23 cellular contexts compared by ENCODE assay signal in the genomic region with DNA sequence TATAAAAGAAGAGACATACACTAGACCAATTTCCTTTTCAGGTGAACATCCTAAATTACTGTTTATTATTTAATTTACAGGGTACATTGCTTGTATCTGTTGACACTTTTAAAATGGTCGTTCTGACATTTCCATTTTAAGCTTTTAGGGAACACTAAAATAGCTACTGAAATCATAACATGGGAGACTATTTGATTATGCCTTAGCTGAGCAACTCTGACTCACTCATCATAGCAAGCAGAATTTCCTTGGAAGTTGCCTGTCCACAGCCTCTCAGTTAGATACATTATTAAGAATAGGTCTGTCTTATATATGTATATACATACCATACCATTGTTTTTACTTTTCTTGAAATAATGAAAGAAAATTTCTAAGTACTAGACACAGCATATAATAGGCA. TPM values are rescaled to one million over a fixed set of nuclear protein-coding genes. Genes with fewer than 3 reads are reported as not detected.
A peak's percentile ranks its signal among the peaks of the same experiment; 100 is the strongest.
DNase-seq lines count a peak whose midpoint lies in the region; ATAC-seq and TF ChIP-seq lines count a peak whose summit lies in the region.
"Had no signal": no experiment of that assay in that cellular context is flagged by ENCODE, and none has a peak within 500 bp of the region (broad histone marks: within the 10 kb centered on the region; RNA-seq: fewer than 3 reads in every experiment).

No MANE protein-coding gene starts in this region.

- H2AFZ ChIP-seq in PC-3 (ENCODE audit: low read length): no peak overlapping the region

- no peak overlapping the region for H3K9ac ChIP-seq in PC-3 (ENCODE audit: low read length)

- no peaks in the 10 kb centered on the region for H3F3A ChIP-seq in PC-3 (ENCODE audit: low read length, unreplicated experiment)

- H3K27ac ChIP-seq in PC-3 (ENCODE audit: low read length) (no peak overlapping the region), aorta (ENCODE audit: low read depth in 1 of 2, low read length in 2 of 2) (no peak overlapping the region)
- H3K27ac ChIP-seq: HL-60, prostate gland, skin epidermis had no signal

- no peaks in the 10 kb centered on the region for H3K79me2 ChIP-seq in PC-3 (ENCODE audit: low read length)

- H3K36me3 ChIP-seq in PC-3 (ENCODE audit: low read depth, low read length): no peaks in the 10 kb centered on the region
- no peaks in the 10 kb centered on the region for H3K36me3 ChIP-seq in aorta (ENCODE audit: control insufficient read depth in 1 of 2, insufficient read depth in 2 of 2, low read length in 1 of 2)
- H3K36me3 ChIP-seq: prostate gland had no signal

- no peaks in the 10 kb centered on the region for H3K27me3 ChIP-seq in PC-3 (ENCODE audit: low read length)
- H3K27me3 ChIP-seq in aorta (ENCODE audit: control insufficient read depth in 1 of 2, insufficient read depth in 2 of 2, low read length in 1 of 2): no peaks in the 10 kb centered on the region

- WGBS in aorta, 2 donors: 9% methylated on average over 1 of the region's 1 CpG

- no peaks in the 10 kb centered on the region for H4K20me1 ChIP-seq in PC-3 (ENCODE audit: low read length)

- POLR2A ChIA-PET in PC-3 (lab: Charles Lee; ENCODE audit: unreplicated experiment): no interaction called here

- CTCF ChIA-PET in PC-3 (lab: Charles Lee): no interaction called here

- intact Hi-C loops in PC-3 (cut with micrococcal nuclease): loop anchor here (5.0 kb wide), 1 partner anchor 253 kb away; no protein-coding TSS in a partner anchor
- intact Hi-C loops in aorta (cut with DNase I): loop anchor here (5.0 to 10.0 kb wide), 2 partner anchors 86 to 113 kb away; a partner anchor contains a TSS

- no peaks in the 10 kb centered on the region for H3K9me2 ChIP-seq in PC-3 (replicated peaks; ENCODE audit: low read length)

- no TSS peak for BruUV-seq in PC-3 (replicated peaks; lab: Mats Ljungman, UMichigan)

- peak; percentile 11 for DNase-seq in GM03348 (ENCODE audit: low spot score)
- peak; percentile 54 for DNase-seq in PC-3
- DNase-seq in fibroblast of mammary gland (ENCODE audit: low read depth): peak; percentile 42
- peak; percentile 41 for DNase-seq in renal cortical epithelial cell (ENCODE audit: low read depth)
- no peak for DNase-seq in NCI-H510A (lab: John Stamatoyannopoulos, UW)
- DNase-seq in SW 1271 (lab: John Stamatoyannopoulos, UW): no peak
- no peak for DNase-seq in aorta
- DNase-seq: activated effector memory CD4-positive, alpha-beta T cell treated with anti-CD3 and anti-CD28 coated beads, Interleukin-2, amount 50 U/mL, for 16 hours; activated naive CD8-positive, alpha-beta T cell treated with anti-CD3 and anti-CD28 coated beads, Interleukin-2, amount 10 ng/mL, durations not matched to agents 7 days and 5 days; C1 segment of cervical spinal cord; Caco-2; DND-41; H7; kidney; naive B cell; NCI-H1092; NCI-H187; NCI-H774; SHP77 treated with DMSO at 0.1 percent for 48 hours; stimulated activated CD4-positive, alpha-beta T cell treated with anti-CD3 and anti-CD28 coated beads, Interleukin-1b, Interleukin-23, amount 100 ng/mL, for 48 hours had no signal

- TF ChIP-seq CTCF in PC-3 (conservative IDR thresholded peaks at IDR 0.05; ENCODE audit: low read depth, low read length) (no peak), fibroblast of mammary gland (conservative IDR thresholded peaks at IDR 0.05; ENCODE audit: control insufficient read depth, insufficient read depth, low read depth, low read length) (no peak)

- H3K9me3 ChIP-seq in PC-3 (ENCODE audit: low read length): no peaks in the 10 kb centered on the region
- H3K9me3 ChIP-seq in aorta (ENCODE audit: control insufficient read depth, low read length): no peaks in the 10 kb centered on the region
- H3K9me3 ChIP-seq: Caco-2, prostate gland had no signal

- no peak overlapping the region for H3K4me3 ChIP-seq in PC-3 (ENCODE audit: low read length)
- H3K4me3 ChIP-seq in fibroblast of mammary gland (ENCODE audit: control insufficient read depth, low read depth, low read length): no peak overlapping the region
- H3K4me3 ChIP-seq in aorta (ENCODE audit: low read length in 2 of 2): no peak overlapping the region
- H3K4me3 ChIP-seq: prostate gland, skin epidermis had no signal

- peaks cover 25% of the 10 kb centered on the region for H3K4me1 ChIP-seq in PC-3 (ENCODE audit: insufficient read depth, low read length)
- peaks cover 1 to 4% of the 10 kb centered on the region in 2 donors for H3K4me1 ChIP-seq in aorta (ENCODE audit: control insufficient read depth in 1 of 2, insufficient read depth in 2 of 2, low read length in 2 of 2)
- H3K4me1 ChIP-seq: prostate gland had no signal

- peak; percentile 79 for ATAC-seq in PC-3
- ATAC-seq in aorta (ENCODE audit: low FRiP score): no peak

- H3K4me2 ChIP-seq in PC-3 (ENCODE audit: low read length): no peak overlapping the region; the same call in 1 of the 2 replicates

RNA-seq across cellular contexts. Expression of a gene that starts 22.0 kb away (rescaled TPM):
- total RNA-seq in PC-3 (2014; rRNA removed) (3.1 and 4.4 TPM in 2 replicates), renal cortical epithelial cell (8.2 and 54.1 TPM in 2 replicates), aorta (10 to 100 TPM; 24.9 to 26.4 TPM)
- polyA plus RNA-seq in aorta: 10 to 100 TPM; 10.0 to 44.0 TPM
- total RNA-seq: activated naive CD8-positive, alpha-beta T cell treated with anti-CD3 and anti-CD28 coated beads, Interleukin-2, amount 10 ng/mL, durations not matched to agents 7 days and 5 days; Caco-2 had no signal

Comparison
In these comparisons a context has a peak if more than half of its experiments do, and no peak if none do; other contexts are left out.
1. DNase-seq: peak in GM03348 (single experiment), PC-3 (single experiment), fibroblast of mammary gland (single experiment) and renal cortical epithelial cell (single experiment); none in NCI-H510A (single experiment), SW 1271 (0 of 2) and aorta (0 of 2).